In genomic region chr2:166088634-166089033, GRCh38 we compare ENCODE assay signal across 1 cellular context.
TF ChIP-seq lines count a peak whose summit lies in the region.

No MANE protein-coding gene starts in this region.

TF ChIP-seq in HepG2, 621 proteins besides CTCF, POLR2A, EP300 and RAD21 (continued from another document and continues in another):
- TF ChIP-seq ZNF572 (CRISPR knock-in tag; IDR thresholded peaks at IDR 0.05): no peak
- no peak for TF ChIP-seq PTBP1 (IDR thresholded peaks at IDR 0.05; ENCODE audit: low read depth, low read length, poor library complexity, severe bottlenecking)
- no peak for TF ChIP-seq MEIS2 (CRISPR knock-in tag; IDR thresholded peaks at IDR 0.05)
- TF ChIP-seq NCOR1 (IDR thresholded peaks at IDR 0.05; ENCODE audit: borderline replicate concordance, low read length): no peak
- TF ChIP-seq FOSL2 (CRISPR knock-in tag; IDR thresholded peaks at IDR 0.05): peak; percentile 71
- no peak for TF ChIP-seq SMARCE1 (IDR thresholded peaks at IDR 0.05; ENCODE audit: borderline replicate concordance)
- TF ChIP-seq FOXJ3 (CRISPR knock-in tag; IDR thresholded peaks at IDR 0.05; ENCODE audit: borderline replicate concordance): no peak
- TF ChIP-seq ZBTB4 (CRISPR knock-in tag; IDR thresholded peaks at IDR 0.05; ENCODE audit: borderline replicate concordance): no peak
- peak; percentile 63 for TF ChIP-seq ZNF770 (CRISPR knock-in tag; IDR thresholded peaks at IDR 0.05)
- TF ChIP-seq ZNF44 (CRISPR knock-in tag; IDR thresholded peaks at IDR 0.05): no peak
- TF ChIP-seq CCAR2 (optimal IDR thresholded peaks at IDR 0.05; ENCODE audit: low read depth, low read length): no peak
- no peak for TF ChIP-seq ZFAT (CRISPR knock-in tag; conservative IDR thresholded peaks at IDR 0.05)
- TF ChIP-seq TRIM22 (IDR thresholded peaks at IDR 0.05): no peak
- TF ChIP-seq ZNF619 (CRISPR knock-in tag; IDR thresholded peaks at IDR 0.05): no peak
- TF ChIP-seq, protein P1, sequence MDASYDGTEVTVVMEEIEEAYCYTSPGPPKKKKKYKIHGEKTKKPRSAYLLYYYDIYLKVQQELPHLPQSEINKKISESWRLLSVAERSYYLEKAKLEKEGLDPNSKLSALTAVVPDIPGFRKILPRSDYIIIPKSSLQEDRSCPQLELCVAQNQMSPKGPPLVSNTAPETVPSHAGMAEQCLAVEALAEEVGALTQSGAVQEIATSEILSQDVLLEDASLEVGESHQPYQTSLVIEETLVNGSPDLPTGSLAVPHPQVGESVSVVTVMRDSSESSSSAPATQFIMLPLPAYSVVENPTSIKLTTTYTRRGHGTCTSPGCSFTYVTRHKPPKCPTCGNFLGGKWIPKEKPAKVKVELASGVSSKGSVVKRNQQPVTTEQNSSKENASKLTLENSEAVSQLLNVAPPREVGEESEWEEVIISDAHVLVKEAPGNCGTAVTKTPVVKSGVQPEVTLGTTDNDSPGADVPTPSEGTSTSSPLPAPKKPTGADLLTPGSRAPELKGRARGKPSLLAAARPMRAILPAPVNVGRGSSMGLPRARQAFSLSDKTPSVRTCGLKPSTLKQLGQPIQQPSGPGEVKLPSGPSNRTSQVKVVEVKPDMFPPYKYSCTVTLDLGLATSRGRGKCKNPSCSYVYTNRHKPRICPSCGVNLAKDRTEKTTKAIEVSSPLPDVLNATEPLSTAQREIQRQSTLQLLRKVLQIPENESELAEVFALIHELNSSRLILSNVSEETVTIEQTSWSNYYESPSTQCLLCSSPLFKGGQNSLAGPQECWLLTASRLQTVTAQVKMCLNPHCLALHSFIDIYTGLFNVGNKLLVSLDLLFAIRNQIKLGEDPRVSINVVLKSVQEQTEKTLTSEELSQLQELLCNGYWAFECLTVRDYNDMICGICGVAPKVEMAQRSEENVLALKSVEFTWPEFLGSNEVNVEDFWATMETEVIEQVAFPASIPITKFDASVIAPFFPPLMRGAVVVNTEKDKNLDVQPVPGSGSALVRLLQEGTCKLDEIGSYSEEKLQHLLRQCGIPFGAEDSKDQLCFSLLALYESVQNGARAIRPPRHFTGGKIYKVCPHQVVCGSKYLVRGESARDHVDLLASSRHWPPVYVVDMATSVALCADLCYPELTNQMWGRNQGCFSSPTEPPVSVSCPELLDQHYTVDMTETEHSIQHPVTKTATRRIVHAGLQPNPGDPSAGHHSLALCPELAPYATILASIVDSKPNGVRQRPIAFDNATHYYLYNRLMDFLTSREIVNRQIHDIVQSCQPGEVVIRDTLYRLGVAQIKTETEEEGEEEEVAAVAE (CRISPR knock-in tag; IDR thresholded peaks at IDR 0.05; ENCODE audit: borderline replicate concordance): no peak
- TF ChIP-seq, protein P2, sequence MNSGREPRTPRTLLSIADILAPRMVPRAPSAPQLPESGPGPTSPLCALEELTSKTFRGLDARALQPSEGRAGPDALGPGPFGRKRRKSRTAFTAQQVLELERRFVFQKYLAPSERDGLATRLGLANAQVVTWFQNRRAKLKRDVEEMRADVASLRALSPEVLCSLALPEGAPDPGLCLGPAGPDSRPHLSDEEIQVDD (CRISPR knock-in tag; IDR thresholded peaks at IDR 0.05; ENCODE audit: borderline replicate concordance): no peak
- TF ChIP-seq ZMYM4 (CRISPR knock-in tag; IDR thresholded peaks at IDR 0.05): peak; percentile 74
- no peak for TF ChIP-seq SALL2 (CRISPR knock-in tag; IDR thresholded peaks at IDR 0.05)
- no peak for TF ChIP-seq ZNF678 (CRISPR knock-in tag; IDR thresholded peaks at IDR 0.05)
- no peak for TF ChIP-seq NKX3-1 (CRISPR knock-in tag; IDR thresholded peaks at IDR 0.05)
- no peak for TF ChIP-seq GLI4 (CRISPR knock-in tag; IDR thresholded peaks at IDR 0.05; ENCODE audit: borderline replicate concordance)
- TF ChIP-seq YEATS4 (CRISPR knock-in tag; IDR thresholded peaks at IDR 0.05; ENCODE audit: borderline replicate concordance): no peak
- peak; percentile 22; the same call in 1 of the 2 replicates for TF ChIP-seq FOXA3 (CRISPR knock-in tag; IDR thresholded peaks at IDR 0.05)
- TF ChIP-seq ZNF850 (CRISPR knock-in tag; conservative IDR thresholded peaks at IDR 0.05): no peak
- TF ChIP-seq ZNF552 (CRISPR knock-in tag; IDR thresholded peaks at IDR 0.05; ENCODE audit: borderline replicate concordance): no peak
- TF ChIP-seq ZBTB7A (CRISPR knock-in tag; IDR thresholded peaks at IDR 0.05): no peak
- TF ChIP-seq, protein P3, sequence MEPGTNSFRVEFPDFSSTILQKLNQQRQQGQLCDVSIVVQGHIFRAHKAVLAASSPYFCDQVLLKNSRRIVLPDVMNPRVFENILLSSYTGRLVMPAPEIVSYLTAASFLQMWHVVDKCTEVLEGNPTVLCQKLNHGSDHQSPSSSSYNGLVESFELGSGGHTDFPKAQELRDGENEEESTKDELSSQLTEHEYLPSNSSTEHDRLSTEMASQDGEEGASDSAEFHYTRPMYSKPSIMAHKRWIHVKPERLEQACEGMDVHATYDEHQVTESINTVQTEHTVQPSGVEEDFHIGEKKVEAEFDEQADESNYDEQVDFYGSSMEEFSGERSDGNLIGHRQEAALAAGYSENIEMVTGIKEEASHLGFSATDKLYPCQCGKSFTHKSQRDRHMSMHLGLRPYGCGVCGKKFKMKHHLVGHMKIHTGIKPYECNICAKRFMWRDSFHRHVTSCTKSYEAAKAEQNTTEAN (CRISPR knock-in tag; conservative IDR thresholded peaks at IDR 0.05): no peak
- TF ChIP-seq ZNF616 (CRISPR knock-in tag; IDR thresholded peaks at IDR 0.05; ENCODE audit: low read depth): no peak
- TF ChIP-seq ZNF549 (CRISPR knock-in tag; IDR thresholded peaks at IDR 0.05): no peak
- TF ChIP-seq, protein P4, sequence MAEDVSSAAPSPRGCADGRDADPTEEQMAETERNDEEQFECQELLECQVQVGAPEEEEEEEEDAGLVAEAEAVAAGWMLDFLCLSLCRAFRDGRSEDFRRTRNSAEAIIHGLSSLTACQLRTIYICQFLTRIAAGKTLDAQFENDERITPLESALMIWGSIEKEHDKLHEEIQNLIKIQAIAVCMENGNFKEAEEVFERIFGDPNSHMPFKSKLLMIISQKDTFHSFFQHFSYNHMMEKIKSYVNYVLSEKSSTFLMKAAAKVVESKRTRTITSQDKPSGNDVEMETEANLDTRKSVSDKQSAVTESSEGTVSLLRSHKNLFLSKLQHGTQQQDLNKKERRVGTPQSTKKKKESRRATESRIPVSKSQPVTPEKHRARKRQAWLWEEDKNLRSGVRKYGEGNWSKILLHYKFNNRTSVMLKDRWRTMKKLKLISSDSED (CRISPR knock-in tag; IDR thresholded peaks at IDR 0.05): no peak
- no peak for TF ChIP-seq PHF8 (CRISPR knock-in tag; IDR thresholded peaks at IDR 0.05)
- TF ChIP-seq, protein P5, sequence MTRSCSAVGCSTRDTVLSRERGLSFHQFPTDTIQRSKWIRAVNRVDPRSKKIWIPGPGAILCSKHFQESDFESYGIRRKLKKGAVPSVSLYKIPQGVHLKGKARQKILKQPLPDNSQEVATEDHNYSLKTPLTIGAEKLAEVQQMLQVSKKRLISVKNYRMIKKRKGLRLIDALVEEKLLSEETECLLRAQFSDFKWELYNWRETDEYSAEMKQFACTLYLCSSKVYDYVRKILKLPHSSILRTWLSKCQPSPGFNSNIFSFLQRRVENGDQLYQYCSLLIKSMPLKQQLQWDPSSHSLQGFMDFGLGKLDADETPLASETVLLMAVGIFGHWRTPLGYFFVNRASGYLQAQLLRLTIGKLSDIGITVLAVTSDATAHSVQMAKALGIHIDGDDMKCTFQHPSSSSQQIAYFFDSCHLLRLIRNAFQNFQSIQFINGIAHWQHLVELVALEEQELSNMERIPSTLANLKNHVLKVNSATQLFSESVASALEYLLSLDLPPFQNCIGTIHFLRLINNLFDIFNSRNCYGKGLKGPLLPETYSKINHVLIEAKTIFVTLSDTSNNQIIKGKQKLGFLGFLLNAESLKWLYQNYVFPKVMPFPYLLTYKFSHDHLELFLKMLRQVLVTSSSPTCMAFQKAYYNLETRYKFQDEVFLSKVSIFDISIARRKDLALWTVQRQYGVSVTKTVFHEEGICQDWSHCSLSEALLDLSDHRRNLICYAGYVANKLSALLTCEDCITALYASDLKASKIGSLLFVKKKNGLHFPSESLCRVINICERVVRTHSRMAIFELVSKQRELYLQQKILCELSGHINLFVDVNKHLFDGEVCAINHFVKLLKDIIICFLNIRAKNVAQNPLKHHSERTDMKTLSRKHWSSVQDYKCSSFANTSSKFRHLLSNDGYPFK (CRISPR knock-in tag; IDR thresholded peaks at IDR 0.05; ENCODE audit: borderline replicate concordance): no peak
- TF ChIP-seq RFX5 (IDR thresholded peaks at IDR 0.05; ENCODE audit: low read depth, low read length): no peak
- no peak for TF ChIP-seq ZNF503 (CRISPR knock-in tag; IDR thresholded peaks at IDR 0.05)
- TF ChIP-seq ZNF160 (CRISPR knock-in tag; IDR thresholded peaks at IDR 0.05): no peak
- no peak for TF ChIP-seq SRY (CRISPR knock-in tag; IDR thresholded peaks at IDR 0.05)
- TF ChIP-seq SETDB1 (CRISPR knock-in tag; IDR thresholded peaks at IDR 0.05; ENCODE audit: borderline replicate concordance): no peak
- TF ChIP-seq NFIB (CRISPR knock-in tag; IDR thresholded peaks at IDR 0.05; ENCODE audit: borderline replicate concordance): no peak
- TF ChIP-seq ZC3H4 (CRISPR knock-in tag; IDR thresholded peaks at IDR 0.05; ENCODE audit: borderline replicate concordance): no peak
- TF ChIP-seq XRCC5 (optimal IDR thresholded peaks at IDR 0.05; ENCODE audit: low read length): no peak
- TF ChIP-seq ATF1 (CRISPR knock-in tag; IDR thresholded peaks at IDR 0.05): no peak
- TF ChIP-seq, protein P6, sequence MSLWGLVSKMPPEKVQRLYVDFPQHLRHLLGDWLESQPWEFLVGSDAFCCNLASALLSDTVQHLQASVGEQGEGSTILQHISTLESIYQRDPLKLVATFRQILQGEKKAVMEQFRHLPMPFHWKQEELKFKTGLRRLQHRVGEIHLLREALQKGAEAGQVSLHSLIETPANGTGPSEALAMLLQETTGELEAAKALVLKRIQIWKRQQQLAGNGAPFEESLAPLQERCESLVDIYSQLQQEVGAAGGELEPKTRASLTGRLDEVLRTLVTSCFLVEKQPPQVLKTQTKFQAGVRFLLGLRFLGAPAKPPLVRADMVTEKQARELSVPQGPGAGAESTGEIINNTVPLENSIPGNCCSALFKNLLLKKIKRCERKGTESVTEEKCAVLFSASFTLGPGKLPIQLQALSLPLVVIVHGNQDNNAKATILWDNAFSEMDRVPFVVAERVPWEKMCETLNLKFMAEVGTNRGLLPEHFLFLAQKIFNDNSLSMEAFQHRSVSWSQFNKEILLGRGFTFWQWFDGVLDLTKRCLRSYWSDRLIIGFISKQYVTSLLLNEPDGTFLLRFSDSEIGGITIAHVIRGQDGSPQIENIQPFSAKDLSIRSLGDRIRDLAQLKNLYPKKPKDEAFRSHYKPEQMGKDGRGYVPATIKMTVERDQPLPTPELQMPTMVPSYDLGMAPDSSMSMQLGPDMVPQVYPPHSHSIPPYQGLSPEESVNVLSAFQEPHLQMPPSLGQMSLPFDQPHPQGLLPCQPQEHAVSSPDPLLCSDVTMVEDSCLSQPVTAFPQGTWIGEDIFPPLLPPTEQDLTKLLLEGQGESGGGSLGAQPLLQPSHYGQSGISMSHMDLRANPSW (CRISPR knock-in tag; IDR thresholded peaks at IDR 0.05; ENCODE audit: borderline replicate concordance): no peak
